11 cellular contexts compared by ENCODE assay signal in the genomic region with DNA sequence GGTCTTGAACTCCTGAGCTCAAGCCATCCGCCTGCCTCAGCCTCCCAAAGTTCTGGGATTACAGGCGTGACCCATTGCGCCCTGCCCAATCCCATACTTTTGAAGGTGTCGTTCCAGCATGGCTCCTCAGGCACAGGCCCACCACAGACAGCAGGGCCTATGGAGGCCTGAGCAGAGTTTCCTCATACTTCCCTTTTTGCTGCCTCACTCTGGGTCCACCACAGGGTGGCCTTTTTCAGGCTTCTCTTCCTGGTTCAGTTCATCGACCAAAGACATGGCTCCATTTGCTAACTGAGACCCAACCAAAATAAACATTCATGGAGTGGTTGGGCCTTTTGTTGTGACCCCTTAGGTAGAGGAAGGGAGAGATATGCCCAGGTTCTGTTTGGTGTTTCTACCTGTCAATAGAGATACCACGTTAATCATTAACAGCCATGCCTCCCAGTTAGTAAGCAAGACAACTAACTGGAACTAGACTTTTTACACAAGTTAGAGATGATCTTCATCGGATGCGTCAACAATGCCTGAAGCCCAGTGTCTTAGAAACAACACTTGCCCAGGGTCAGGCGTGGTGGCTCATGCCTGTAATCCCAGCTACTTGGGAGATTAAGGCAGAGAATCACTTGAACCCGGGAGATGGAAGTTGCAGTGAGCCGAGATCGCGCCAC. TPM values are rescaled to one million over a fixed set of nuclear protein-coding genes. Genes with fewer than 3 reads are reported as not detected.
DNase-seq lines count a peak whose midpoint lies in the region; ATAC-seq and TF ChIP-seq lines count a peak whose summit lies in the region.
"Had no signal": no experiment of that assay in that cellular context is flagged by ENCODE, and none has a peak within 500 bp of the region (broad histone marks: within the 10 kb centered on the region; RNA-seq: fewer than 3 reads in every experiment).

No MANE protein-coding gene starts in this region.

- TF ChIP-seq CTCF in Caco-2 (IDR thresholded peaks at IDR 0.05; ENCODE audit: insufficient read depth in 1 of 2, low read depth in 1 of 2, low read length in 1 of 2, severe bottlenecking in 1 of 2, unreplicated experiment in 1 of 2), result peak; percentile 15 to 33
- TF ChIP-seq CTCF in VCaP (conservative IDR thresholded peaks at IDR 0.05), result no peak
- no peak for TF ChIP-seq CTCF in mucosa of descending colon (IDR thresholded peaks at IDR 0.05)

- no peaks in the 10 kb centered on the region for H3K9me3 ChIP-seq in Caco-2
- no peaks in the 10 kb centered on the region for H3K9me3 ChIP-seq in mucosa of descending colon
- H3K9me3 ChIP-seq: adrenal gland had no signal

- no peak overlapping the region for H3K4me3 ChIP-seq in Caco-2 (ENCODE audit: low read depth, low read length)
- no peak overlapping the region for H3K4me3 ChIP-seq in mucosa of descending colon
- H3K4me3 ChIP-seq: adrenal gland had no signal

- H3K36me3 ChIP-seq in Caco-2 (ENCODE audit: control insufficient read depth, insufficient read depth, low read length), result no peaks in the 10 kb centered on the region
- H3K36me3 ChIP-seq in mucosa of descending colon (ENCODE audit: low read depth), result no peaks in the 10 kb centered on the region
- H3K36me3 ChIP-seq: adrenal gland had no signal

- POLR2A ChIA-PET in Caco-2 (lab: Charles Lee), result no interaction called here

- H3K4me1 ChIP-seq in Caco-2, result peaks cover 35% of the 10 kb centered on the region
- peaks cover 36% of the 10 kb centered on the region for H3K4me1 ChIP-seq in mucosa of descending colon (ENCODE audit: low read depth)

- DNase-seq in Caco-2, result peak; percentile 85 to 87
- DNase-seq in KG1 (lab: John Stamatoyannopoulos, UW), result peak; percentile 14
- DNase-seq in mucosa of descending colon, result peak in 1 of 3 donors; percentile 69
- no peak for DNase-seq in pons (ENCODE audit: low spot score)
- DNase-seq: activated CD4-positive, alpha-beta T cell treated with anti-CD3 and anti-CD28 coated beads, Interleukin-2, amount 10 ng/mL, durations not matched to agents 24 days and 14 days; adrenal gland; COR-L47 had no signal

- ATAC-seq in mucosa of descending colon (peak; percentile 89), GM21825 (IDR thresholded peaks at IDR 0.05; ENCODE audit: unreplicated experiment) (no peak), HG03571 (IDR thresholded peaks at IDR 0.05; ENCODE audit: unreplicated experiment) (no peak), HG03159 (IDR thresholded peaks at IDR 0.05; ENCODE audit: unreplicated experiment) (no peak)

- H3K27me3 Mint-ChIP-seq in Caco-2 (ENCODE audit: insufficient read depth, unreplicated experiment), result no peaks in the 10 kb centered on the region
- H3K27me3 Mint-ChIP-seq: activated CD4-positive, alpha-beta T cell treated with anti-CD3 and anti-CD28 coated beads, Interleukin-2, amount 10 ng/mL, durations not matched to agents 24 days and 14 days had no signal

- intact Hi-C loops in Caco-2 (cut with micrococcal nuclease; ENCODE audit: unreplicated experiment) (loop anchor here (2.0 to 5.0 kb wide), 2 partner anchors 35 to 60 kb away; partner anchors contain the start of gene TRIOBP), mucosa of descending colon (cut with DNase I, micrococcal nuclease) (no loop called here)

- peaks cover 7% of the 10 kb centered on the region for H3K36me3 Mint-ChIP-seq in Caco-2 (ENCODE audit: insufficient read depth, unreplicated experiment)

- H3K4me3 Mint-ChIP-seq in Caco-2 (ENCODE audit: unreplicated experiment), result peak overlapping the region; percentile 57
- H3K4me3 Mint-ChIP-seq: activated CD4-positive, alpha-beta T cell treated with anti-CD3 and anti-CD28 coated beads, Interleukin-2, amount 10 ng/mL, durations not matched to agents 24 days and 14 days had no signal

- no TSS peak for BruUV-seq in Caco-2 (replicated peaks; lab: Mats Ljungman, UMichigan)

- H3K27ac ChIP-seq in VCaP, result peak overlapping the region; percentile 46

- H3K4me1 Mint-ChIP-seq in Caco-2 (ENCODE audit: low read depth, unreplicated experiment), result peaks cover 13% of the 10 kb centered on the region

- CTCF ChIA-PET in Caco-2 (lab: Charles Lee), result interaction anchor here (0.7 kb wide), 1 partner anchor 44 kb away, joined by 7 read pairs; no protein-coding TSS in a partner anchor

- no peaks in the 10 kb centered on the region for H3K9me3 Mint-ChIP-seq in Caco-2 (ENCODE audit: unreplicated experiment)
- H3K9me3 Mint-ChIP-seq: activated CD4-positive, alpha-beta T cell treated with anti-CD3 and anti-CD28 coated beads, Interleukin-2, amount 10 ng/mL, durations not matched to agents 24 days and 14 days had no signal

- H3K27ac Mint-ChIP-seq in Caco-2 (ENCODE audit: unreplicated experiment), result peak overlapping the region; percentile 96
- H3K27ac Mint-ChIP-seq: activated CD4-positive, alpha-beta T cell treated with anti-CD3 and anti-CD28 coated beads, Interleukin-2, amount 10 ng/mL, durations not matched to agents 24 days and 14 days had no signal

- no peaks in the 10 kb centered on the region for H3K27me3 ChIP-seq in Caco-2 (replicated peaks; ENCODE audit: control insufficient read depth, insufficient read depth, low read length)
- H3K27me3 ChIP-seq: adrenal gland had no signal

RNA-seq across cellular contexts. Expression of gene TRIOBP, which starts 35.1 kb away (rescaled TPM):
- 30.7 and 38.4 TPM in 2 replicates for total RNA-seq in Caco-2 (2022)
- total RNA-seq in mucosa of descending colon, result 100 to 1,000 TPM in 1 of 3 donors, 10 to 100 TPM in 2; 78.2 to 107 (median 78.6) TPM

RNA-seq across cellular contexts. Expression of gene NOL12, which starts 45.8 kb away (rescaled TPM):
- total RNA-seq in Caco-2 (2022), result 20.2 and 22.3 TPM in 2 replicates
- total RNA-seq in mucosa of descending colon, result 10 to 100 TPM; 28.5 to 45.3 (median 42.6) TPM

RNA-seq across cellular contexts. Expression of gene LGALS1, which starts 56.5 kb away (rescaled TPM):
- total RNA-seq in Caco-2 (2022) (3.2 and 4.8 TPM in 2 replicates), mucosa of descending colon (100 to 1,000 TPM in 2 of 3 donors, 10 to 100 TPM in 1; 54.6 to 376 (median 150) TPM)

Comparison
In these comparisons a context has a peak if more than half of its experiments do, and no peak if none do; other contexts are left out.
1. CTCF ChIP-seq: peak in Caco-2 (2 of 2); none in VCaP (single experiment) and mucosa of descending colon (single experiment).